1 cellular context compared by ENCODE assay signal in genomic region chr7:105461518-105461917, GRCh38.
TF ChIP-seq lines count a peak whose summit lies in the region.

No MANE protein-coding gene starts in this region.

TF ChIP-seq in WTC11, 78 proteins besides CTCF, POLR2A, EP300 and RAD21 (continued from another document):
- no peak for TF ChIP-seq PREB (CRISPR knock-in tag; IDR thresholded peaks at IDR 0.05; ENCODE audit: borderline replicate concordance)
